ENCODE assay signal across 8 cellular contexts in genomic region chr5:170467000-170467707, GRCh38. TPM values are rescaled to one million over a fixed set of nuclear protein-coding genes. Genes with fewer than 3 reads are reported as not detected.
A peak's percentile ranks its signal among the peaks of the same experiment; 100 is the strongest.
DNase-seq lines count a peak whose midpoint lies in the region; ATAC-seq and TF ChIP-seq lines count a peak whose summit lies in the region.

No MANE protein-coding gene starts in this region.

- H3K36me3 Mint-ChIP-seq in activated naive CD4-positive, alpha-beta T cell treated with anti-CD3 and anti-CD28 coated beads, Interleukin-2, amount 50 U/mL, for 72 hours: no peaks in the 10 kb centered on the region

- no peaks in the 10 kb centered on the region for H3K9me3 Mint-ChIP-seq in activated naive CD4-positive, alpha-beta T cell treated with anti-CD3 and anti-CD28 coated beads, Interleukin-2, amount 50 U/mL, for 72 hours

- H3K27ac Mint-ChIP-seq in activated naive CD4-positive, alpha-beta T cell treated with anti-CD3 and anti-CD28 coated beads, Interleukin-2, amount 50 U/mL, for 72 hours: no peak overlapping the region

- peak; percentile 47 for DNase-seq in COLO829 (ENCODE audit: low spot score)
- peak in 1 of 2 donors; percentile 33 for DNase-seq in activated naive CD4-positive, alpha-beta T cell treated with anti-CD3 and anti-CD28 coated beads, Interleukin-2, amount 50 U/mL, for 72 hours (ENCODE audit: low spot score in 2 of 2)
- DNase-seq in omental fat pad (ENCODE audit: low spot score): no peak
- DNase-seq in cerebellar cortex (ENCODE audit: low spot score): no peak
- no peak for DNase-seq in OCI-M2 (lab: John Stamatoyannopoulos, UW; ENCODE audit: unreplicated experiment)
- no peak for DNase-seq in ureter (ENCODE audit: low spot score)

- peak; percentile 72 for ATAC-seq in HG03103 (IDR thresholded peaks at IDR 0.05; ENCODE audit: low read depth, unreplicated experiment)
- peak; percentile 97 to 98 for ATAC-seq in activated naive CD4-positive, alpha-beta T cell treated with anti-CD3 and anti-CD28 coated beads, Interleukin-2, amount 50 U/mL, for 72 hours
- ATAC-seq in omental fat pad (ENCODE audit: low FRiP score): peak; percentile 89
- ATAC-seq in HG03196 (IDR thresholded peaks at IDR 0.05; ENCODE audit: unreplicated experiment): no peak

- TF ChIP-seq CTCF in omental fat pad (IDR thresholded peaks at IDR 0.05): no peak

RNA-seq across cellular contexts. Expression of gene KCNIP1, which starts 36.7 kb away (rescaled TPM):
- not detected for total RNA-seq in activated naive CD4-positive, alpha-beta T cell treated with anti-CD3 and anti-CD28 coated beads, Interleukin-2, amount 50 U/mL, for 72 hours
- under 1 TPM in 1 of 4 donors, not detected in 3; 0.25 TPM for total RNA-seq in omental fat pad
- total RNA-seq in ureter: not detected
